12 cellular contexts compared by ENCODE assay signal in the genomic region with DNA sequence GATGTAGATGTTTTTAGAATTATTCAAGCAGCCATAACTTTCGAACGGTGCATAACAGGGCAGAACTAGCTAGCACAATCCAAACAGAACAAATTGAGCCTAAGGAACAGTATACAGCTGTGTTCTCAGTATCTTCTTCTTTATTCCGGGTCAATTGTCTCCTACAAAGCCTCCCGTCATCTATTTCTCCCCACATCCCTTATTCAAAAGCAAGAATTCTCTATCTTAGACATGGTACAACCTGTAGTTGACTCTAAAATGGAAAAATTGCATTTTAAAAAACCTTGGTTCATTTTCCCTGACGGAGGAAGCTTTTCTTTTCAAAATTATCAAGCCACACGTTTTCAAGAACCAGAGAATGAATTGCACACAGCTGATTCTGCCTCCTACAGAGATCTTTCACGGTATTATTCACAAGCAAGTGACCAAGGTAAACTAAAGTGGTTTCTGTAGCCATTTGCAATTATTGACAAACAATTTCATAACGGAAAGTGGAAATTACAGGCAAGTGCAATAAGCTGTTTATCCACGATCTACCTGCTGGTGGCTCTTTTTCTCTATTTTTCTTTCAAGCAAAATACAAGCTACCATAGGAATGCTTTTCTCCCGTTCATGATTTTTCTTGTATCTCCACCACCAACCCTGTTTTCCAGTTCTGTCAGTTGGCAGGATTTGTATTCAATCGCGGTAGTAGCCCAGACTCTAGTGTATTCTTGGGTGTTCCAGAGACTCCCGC. TPM values are rescaled to one million over a fixed set of nuclear protein-coding genes. Genes with fewer than 3 reads are reported as not detected.
A peak's percentile ranks its signal among the peaks of the same experiment; 100 is the strongest.
DNase-seq lines count a peak whose midpoint lies in the region; ATAC-seq and TF ChIP-seq lines count a peak whose summit lies in the region.
"Had no signal": no experiment of that assay in that cellular context is flagged by ENCODE, and none has a peak within 500 bp of the region (broad histone marks: within the 10 kb centered on the region; RNA-seq: fewer than 3 reads in every experiment).

No MANE protein-coding gene starts in this region.

- H3K79me2 ChIP-seq in H9 (ENCODE audit: insufficient read depth, low read length): no peaks in the 10 kb centered on the region

- H3K56ac ChIP-seq in H9 (ENCODE audit: insufficient read length, low read depth, low read length): no peak overlapping the region

- H3K4me1 ChIP-seq in CD4-positive, CD25-positive, alpha-beta regulatory T cell (ENCODE audit: control insufficient read depth, insufficient read depth, low read length, poor library complexity, severe bottlenecking): peaks cover 29% of the 10 kb centered on the region
- no peaks in the 10 kb centered on the region for H3K4me1 ChIP-seq in H9 (ENCODE audit: insufficient read depth, low read length)

- H3K4me3 Mint-ChIP-seq in CD4-positive, CD25-positive, alpha-beta regulatory T cell: peak overlapping the region; percentile 8 to 78 (median 47)
- peak overlapping the region in 1 of 2 experiments; percentile 78; a peak in 4 of 5 replicates for H3K4me3 Mint-ChIP-seq in H9
- H3K4me3 Mint-ChIP-seq in activated T-helper 17 cell treated with anti-CD3 and anti-CD28 coated beads, Interleukin-2, amount 50 U/mL, for 72 hours: peak overlapping the region; percentile 78

- no peaks in the 10 kb centered on the region for H3K36me3 Mint-ChIP-seq in CD4-positive, CD25-positive, alpha-beta regulatory T cell
- H3K36me3 Mint-ChIP-seq in H9 (ENCODE audit: insufficient read depth in 1 of 3, low read depth in 3 of 3): no peaks in the 10 kb centered on the region
- no peaks in the 10 kb centered on the region for H3K36me3 Mint-ChIP-seq in activated T-helper 17 cell treated with anti-CD3 and anti-CD28 coated beads, Interleukin-2, amount 50 U/mL, for 72 hours (ENCODE audit: low read depth)

- H3K9me3 ChIP-seq in CD4-positive, CD25-positive, alpha-beta regulatory T cell (ENCODE audit: control insufficient read depth in 2 of 2, low read length in 2 of 2): no peaks in the 10 kb centered on the region
- H3K9me3 ChIP-seq in H9 (ENCODE audit: control insufficient read depth, low read depth, low read length): no peaks in the 10 kb centered on the region
- H3K9me3 ChIP-seq: Caco-2 had no signal

- no peak overlapping the region for H3K14ac ChIP-seq in H9 (ENCODE audit: insufficient read depth, low read length)

- H2BK15ac ChIP-seq in H9 (ENCODE audit: low read depth, low read length): no peak overlapping the region

- no peak overlapping the region for H3K18ac ChIP-seq in H9 (ENCODE audit: insufficient read length, low read depth, low read length)

- no peaks in the 10 kb centered on the region for H3K79me1 ChIP-seq in H9 (ENCODE audit: insufficient read depth, low read depth, low read length, poor library complexity, severe bottlenecking)

- H3K9ac ChIP-seq in H9 (ENCODE audit: extremely low read depth, insufficient read length, low read length): no peak overlapping the region

- DNase-seq in CD4-positive, CD25-positive, alpha-beta regulatory T cell: no peak
- DNase-seq in H9 (no peak), inferior parietal cortex (ENCODE audit: extremely low spot score) (peak; percentile 49), GOT3 (lab: John Stamatoyannopoulos, UW) (no peak), NCI-H345 treated with DMSO at 0.1 percent for 48 hours (lab: John Stamatoyannopoulos, UW; ENCODE audit: unreplicated experiment) (no peak), NCI-H345 (lab: John Stamatoyannopoulos, UW) (no peak), NCI-H446 treated with DMSO at 0.1 percent for 48 hours (lab: John Stamatoyannopoulos, UW) (no peak)
- DNase-seq: Caco-2, Karpas-422, mesenchymal stem cell had no signal

- H3T11ph ChIP-seq in H9 (ENCODE audit: low read length): no peak overlapping the region

- H4K20me1 ChIP-seq in H9 (ENCODE audit: control insufficient read depth, insufficient read depth, insufficient read length): no peaks in the 10 kb centered on the region

- ATAC-seq in CD4-positive, CD25-positive, alpha-beta regulatory T cell (ENCODE audit: low read depth in 2 of 2): no peak
- ATAC-seq in activated T-helper 17 cell treated with anti-CD3 and anti-CD28 coated beads, Interleukin-2, amount 50 U/mL, for 72 hours (replicated peaks): no peak

- no peak overlapping the region for H3K4me3 ChIP-seq in CD4-positive, CD25-positive, alpha-beta regulatory T cell (ENCODE audit: low read depth, low read length)

- H3K23me2 ChIP-seq in H9 (ENCODE audit: insufficient read length, low read depth, low read length, poor library complexity, severe bottlenecking): peaks cover 24% of the 10 kb centered on the region

- no peak overlapping the region for H3K27ac Mint-ChIP-seq in CD4-positive, CD25-positive, alpha-beta regulatory T cell
- no peak overlapping the region for H3K27ac Mint-ChIP-seq in H9
- no peak overlapping the region for H3K27ac Mint-ChIP-seq in activated T-helper 17 cell treated with anti-CD3 and anti-CD28 coated beads, Interleukin-2, amount 50 U/mL, for 72 hours

- no peak overlapping the region for H3K27ac ChIP-seq in CD4-positive, CD25-positive, alpha-beta regulatory T cell (ENCODE audit: insufficient read depth, low read length, poor library complexity, severe bottlenecking)
- H3K27ac ChIP-seq in H9 (ENCODE audit: insufficient read length, low read depth, low read length): no peak overlapping the region

- no peak overlapping the region for H3K23ac ChIP-seq in H9 (ENCODE audit: insufficient read length, low read depth, low read length)

- no peak overlapping the region for H2AK5ac ChIP-seq in H9 (ENCODE audit: insufficient read length, low read length)

- no peaks in the 10 kb centered on the region for H3K9me3 Mint-ChIP-seq in CD4-positive, CD25-positive, alpha-beta regulatory T cell
- 0 out of 5 replicates have a peak, but pooled peaks cover 0 to 2% of the 10 kb centered on the region in 2 experiments for H3K9me3 Mint-ChIP-seq in H9
- H3K9me3 Mint-ChIP-seq in activated T-helper 17 cell treated with anti-CD3 and anti-CD28 coated beads, Interleukin-2, amount 50 U/mL, for 72 hours: no peaks in the 10 kb centered on the region

- H4K8ac ChIP-seq in H9 (replicated peaks; ENCODE audit: insufficient read length, low read depth, low read length): no peak overlapping the region

- no peak overlapping the region for H2AFZ ChIP-seq in H9 (ENCODE audit: low read length)

- no peak overlapping the region for H4K5ac ChIP-seq in H9 (ENCODE audit: insufficient read length, low read depth, low read length)

- peak overlapping the region; percentile 59 for H3K4me2 ChIP-seq in H9 (ENCODE audit: insufficient read depth, insufficient read length, low read length)

- H3K4ac ChIP-seq in H9 (ENCODE audit: low read depth, low read length): no peak overlapping the region

- H3K27me3 ChIP-seq in CD4-positive, CD25-positive, alpha-beta regulatory T cell (ENCODE audit: control insufficient read depth, insufficient read depth, low read length): peaks cover 51% of the 10 kb centered on the region
- peaks cover 45% of the 10 kb centered on the region for H3K27me3 ChIP-seq in H9 (ENCODE audit: insufficient read depth, low read length)

- H3K4me1 Mint-ChIP-seq in CD4-positive, CD25-positive, alpha-beta regulatory T cell: peaks cover 0 to 27% (median 12%) of the 10 kb centered on the region in 4 donors
- peaks cover 10 to 18% of the 10 kb centered on the region in 2 experiments for H3K4me1 Mint-ChIP-seq in H9
- peaks cover 10% of the 10 kb centered on the region for H3K4me1 Mint-ChIP-seq in activated T-helper 17 cell treated with anti-CD3 and anti-CD28 coated beads, Interleukin-2, amount 50 U/mL, for 72 hours

- H2BK12ac ChIP-seq in H9 (ENCODE audit: insufficient read length, low read depth, low read length): no peak overlapping the region

- no peak overlapping the region for H2BK120ac ChIP-seq in H9 (ENCODE audit: low read depth, low read length, poor library complexity, severe bottlenecking)

- no peak overlapping the region for H2BK20ac ChIP-seq in H9 (ENCODE audit: low read depth, low read length, poor library complexity, severe bottlenecking)

- no peak for TF ChIP-seq CTCF in H9 (conservative IDR thresholded peaks at IDR 0.05)

- H2BK5ac ChIP-seq in H9 (ENCODE audit: insufficient read length, low read length): no peak overlapping the region

- H4K91ac ChIP-seq in H9 (ENCODE audit: insufficient read length, low read depth, low read length): no peak overlapping the region

- peaks cover 80% of the 10 kb centered on the region for H3K27me3 Mint-ChIP-seq in CD4-positive, CD25-positive, alpha-beta regulatory T cell
- peaks cover 90% of the 10 kb centered on the region for H3K27me3 Mint-ChIP-seq in H9 (ENCODE audit: low read depth)
- peaks cover 47% of the 10 kb centered on the region for H3K27me3 Mint-ChIP-seq in activated T-helper 17 cell treated with anti-CD3 and anti-CD28 coated beads, Interleukin-2, amount 50 U/mL, for 72 hours

- WGBS in H9 (ENCODE audit: extremely low coverage, insufficient read length, low lambda C conversion rate): no CpG with 5 or more reads among the region's 13 CpGs

- H3K36me3 ChIP-seq in CD4-positive, CD25-positive, alpha-beta regulatory T cell (ENCODE audit: control insufficient read depth, insufficient read depth, low read length): no peaks in the 10 kb centered on the region

RNA-seq across cellular contexts. Expression of a gene that starts 2.3 kb away (rescaled TPM):
- not detected for total RNA-seq in CD4-positive, CD25-positive, alpha-beta regulatory T cell
- polyA plus RNA-seq in CD4-positive, CD25-positive, alpha-beta regulatory T cell: not detected
- 1.2 and 1.8 TPM in 2 replicates for total RNA-seq in H9 (2021)
- not detected for total RNA-seq in activated T-helper 17 cell treated with anti-CD3 and anti-CD28 coated beads, Interleukin-2, amount 50 U/mL, for 72 hours
- total RNA-seq: Caco-2, fibroblast of villous mesenchyme had no signal
